ENCODE assay signal across 11 cellular contexts in the genomic region with DNA sequence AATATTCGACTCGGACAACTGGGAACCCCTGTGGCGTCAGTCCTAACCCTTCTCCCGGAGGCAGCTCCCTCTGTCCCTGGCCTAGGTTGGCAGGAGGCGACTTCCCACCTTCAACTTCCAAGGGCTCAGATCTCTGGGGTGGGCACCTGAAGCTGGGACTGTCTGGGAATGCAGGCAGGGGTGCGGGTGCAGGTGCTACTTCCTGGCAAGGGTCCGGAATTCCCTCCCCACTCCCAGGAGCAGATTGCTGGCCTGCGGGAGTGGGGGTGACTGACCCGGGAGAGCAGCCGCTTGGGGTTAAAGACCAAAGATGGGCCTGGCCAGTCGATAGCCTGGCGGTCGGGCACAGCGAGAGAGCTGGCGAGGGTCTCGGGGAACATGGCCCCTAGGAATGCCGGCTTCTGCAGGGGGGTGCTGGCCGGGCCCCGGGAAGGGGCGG. TPM values are rescaled to one million over a fixed set of nuclear protein-coding genes. Genes with fewer than 3 reads are reported as not detected.
DNase-seq lines count a peak whose midpoint lies in the region; ATAC-seq and TF ChIP-seq lines count a peak whose summit lies in the region.
"Had no signal": no experiment of that assay in that cellular context is flagged by ENCODE, and none has a peak within 500 bp of the region (broad histone marks: within the 10 kb centered on the region; RNA-seq: fewer than 3 reads in every experiment).

No MANE protein-coding gene starts in this region.

- peak overlapping the region; percentile 89 to 97 (median 92) for H3K4me3 Mint-ChIP-seq in CD4-positive, alpha-beta memory T cell
- peak overlapping the region; percentile 78 for H3K4me3 Mint-ChIP-seq in nephron progenitor cell

- ATAC-seq in PC-3: peak; percentile 19
- ATAC-seq in HG03175 (IDR thresholded peaks at IDR 0.05; ENCODE audit: unreplicated experiment): no peak

- no peaks in the 10 kb centered on the region for H3F3A ChIP-seq in PC-3 (ENCODE audit: low read length, unreplicated experiment)

- H3K9me3 ChIP-seq in CD4-positive, alpha-beta memory T cell (ENCODE audit: control insufficient read depth in 1 of 2, low read length in 2 of 2): no peaks in the 10 kb centered on the region
- H3K9me3 ChIP-seq in PC-3 (ENCODE audit: low read length) (no peaks in the 10 kb centered on the region), esophagus muscularis mucosa (no peaks in the 10 kb centered on the region)
- H3K9me3 ChIP-seq: adrenal gland had no signal

- CTCF ChIA-PET in CD4-positive, alpha-beta memory T cell (lab: Charles Lee; ENCODE audit: partially characterized antibody): interaction anchor here (0.7 to 9.8 kb wide), 20 partner anchors 8 to 168 kb away, joined by 3 to 129 read pairs (median 5); partner anchors contain the start of genes GSTK1 and ZYX
- CTCF ChIA-PET in PC-3 (lab: Charles Lee): interaction anchor here (0.5 to 1.4 kb wide), 5 partner anchors 9 to 430 kb away, joined by 3 to 4 read pairs (median 4); no protein-coding TSS in a partner anchor

- H3K4me1 ChIP-seq in CD4-positive, alpha-beta memory T cell (ENCODE audit: insufficient read depth, low read length): peaks cover 48% of the 10 kb centered on the region
- H3K4me1 ChIP-seq in PC-3 (ENCODE audit: insufficient read depth, low read length) (peaks cover 24% of the 10 kb centered on the region), esophagus muscularis mucosa (peaks cover 16 to 46% (median 42%) of the 10 kb centered on the region in 4 donors)

- H3K36me3 ChIP-seq in CD4-positive, alpha-beta memory T cell (ENCODE audit: insufficient read depth, low read length): no peaks in the 10 kb centered on the region
- H3K36me3 ChIP-seq in PC-3 (ENCODE audit: low read depth, low read length) (peaks cover 3% of the 10 kb centered on the region; the same call in 1 of the 2 replicates), esophagus muscularis mucosa (no peaks in the 10 kb centered on the region)
- H3K36me3 ChIP-seq: adrenal gland had no signal

- DNase-seq in CD4-positive, alpha-beta memory T cell: no peak
- DNase-seq in PC-3: no peak
- no peak for DNase-seq in esophagus muscularis mucosa (ENCODE audit: extremely low spot score)
- DNase-seq in nephron progenitor cell: peak; percentile 54
- DNase-seq in NCI-H69 (lab: John Stamatoyannopoulos, UW): no peak
- no peak for DNase-seq in stimulated activated CD4-positive, alpha-beta T cell treated with anti-CD3 and anti-CD28 coated beads, Interleukin-1b, Interleukin-23, amount 100 ng/mL, for 48 hours
- DNase-seq in activated effector memory CD4-positive, alpha-beta T cell treated with anti-CD3 and anti-CD28 coated beads, Interleukin-2, amount 50 U/mL, for 16 hours: no peak
- DNase-seq: glutamatergic neuron, NCI-H187 treated with DMSO at 0.1 percent for 48 hours had no signal

- BruUV-seq in PC-3 (replicated peaks; lab: Mats Ljungman, UMichigan): no TSS peak

- peaks cover 20% of the 10 kb centered on the region for H3K79me2 ChIP-seq in PC-3 (ENCODE audit: low read length)

- H3K9me2 ChIP-seq in PC-3 (replicated peaks; ENCODE audit: low read length): no peaks in the 10 kb centered on the region

- peaks cover 0 to 2% (median 0%) of the 10 kb centered on the region in 8 donors for H3K9me3 Mint-ChIP-seq in CD4-positive, alpha-beta memory T cell
- no peaks in the 10 kb centered on the region for H3K9me3 Mint-ChIP-seq in nephron progenitor cell

- no peaks in the 10 kb centered on the region for H3K27me3 Mint-ChIP-seq in CD4-positive, alpha-beta memory T cell
- H3K27me3 Mint-ChIP-seq in nephron progenitor cell (ENCODE audit: low read depth, poor library complexity): peaks cover 20% of the 10 kb centered on the region

- peak overlapping the region; percentile 58 to 66 for H3K4me3 ChIP-seq in CD4-positive, alpha-beta memory T cell (ENCODE audit: low read length in 2 of 2)
- H3K4me3 ChIP-seq in PC-3 (ENCODE audit: low read length): peak overlapping the region; percentile 95
- H3K4me3 ChIP-seq in esophagus muscularis mucosa: peak overlapping the region; percentile 4 to 40 (median 24)

- H4K20me1 ChIP-seq in PC-3 (ENCODE audit: low read length): no peaks in the 10 kb centered on the region

- H3K4me2 ChIP-seq in PC-3 (ENCODE audit: low read length): peak overlapping the region; percentile 96

- WGBS in esophagus muscularis mucosa: 23% methylated on average over 11 of the region's 20 CpGs

- H3K9ac ChIP-seq in PC-3 (ENCODE audit: low read length): peak overlapping the region; percentile 65

- peak overlapping the region; percentile 66 for H2AFZ ChIP-seq in PC-3 (ENCODE audit: low read length)

- no peak for TF ChIP-seq CTCF in PC-3 (conservative IDR thresholded peaks at IDR 0.05; ENCODE audit: low read depth, low read length)
- TF ChIP-seq CTCF in esophagus muscularis mucosa (IDR thresholded peaks at IDR 0.05): no peak
- TF ChIP-seq CTCF in nephron progenitor cell (IDR thresholded peaks at IDR 0.05): no peak

- H3K27me3 ChIP-seq in CD4-positive, alpha-beta memory T cell (ENCODE audit: insufficient read depth, low read length): no peaks in the 10 kb centered on the region
- H3K27me3 ChIP-seq in PC-3 (ENCODE audit: low read length): no peaks in the 10 kb centered on the region
- no peaks in the 10 kb centered on the region for H3K27me3 ChIP-seq in esophagus muscularis mucosa

- peaks cover 0 to 6% of the 10 kb centered on the region in 2 donors for H3K36me3 Mint-ChIP-seq in CD4-positive, alpha-beta memory T cell
- no peaks in the 10 kb centered on the region for H3K36me3 Mint-ChIP-seq in nephron progenitor cell (ENCODE audit: low read depth)

- no peak for TF ChIP-seq POLR2A in esophagus muscularis mucosa (IDR thresholded peaks at IDR 0.05; ENCODE audit: low read depth)

- peak overlapping the region in 6 of 7 donors; percentile 76 to 96 (median 96) for H3K27ac Mint-ChIP-seq in CD4-positive, alpha-beta memory T cell
- H3K27ac Mint-ChIP-seq in nephron progenitor cell: no peak overlapping the region

- POLR2A ChIA-PET in CD4-positive, alpha-beta memory T cell (lab: Charles Lee; ENCODE audit: partially characterized antibody): interaction anchor here (0.8 to 10.9 kb wide), 22 partner anchors 12 to 617 kb away, joined by 3 to 215 read pairs (median 6); partner anchors contain the start of genes CASP2, FAM131B, GSTK1 and ZYX
- POLR2A ChIA-PET in PC-3 (lab: Charles Lee; ENCODE audit: unreplicated experiment): interaction anchor here (0.6 kb wide), 1 partner anchor 187 kb away, joined by 6 read pairs; no protein-coding TSS in a partner anchor

- intact Hi-C loops in CD4-positive, alpha-beta memory T cell (cut with micrococcal nuclease): loop anchor here (1.0 to 2.0 kb wide), 4 partner anchors 28 to 120 kb away; partner anchors contain the start of gene CASP2
- intact Hi-C loops in PC-3 (cut with micrococcal nuclease): no loop called here
- intact Hi-C loops in esophagus muscularis mucosa (cut with DNase I): no loop called here

- peaks cover 51 to 79% (median 60%) of the 10 kb centered on the region in 4 donors for H3K4me1 Mint-ChIP-seq in CD4-positive, alpha-beta memory T cell
- peaks cover 80% of the 10 kb centered on the region for H3K4me1 Mint-ChIP-seq in nephron progenitor cell

- TF ChIP-seq EP300 in esophagus muscularis mucosa (IDR thresholded peaks at IDR 0.05): no peak

- peak overlapping the region; percentile 15 for H3K27ac ChIP-seq in CD4-positive, alpha-beta memory T cell (ENCODE audit: low read depth, low read length)
- H3K27ac ChIP-seq in PC-3 (ENCODE audit: low read length) (peak overlapping the region; percentile 40), esophagus muscularis mucosa (replicated peaks in 1 of 4) (no peak overlapping the region)
- H3K27ac ChIP-seq: adrenal gland had no signal

RNA-seq across cellular contexts. Expression of gene EPHA1, which starts 0.4 kb away (rescaled TPM):
- total RNA-seq in CD4-positive, alpha-beta memory T cell: 10 to 100 TPM; 30.7 to 34.4 TPM
- 10 to 100 TPM in 1 of 2 donors, 1 to 10 TPM in 1; 4.2 to 14.4 TPM for polyA plus RNA-seq in CD4-positive, alpha-beta memory T cell
- total RNA-seq in PC-3 (2014; rRNA removed) (43.9 and 46.4 TPM in 2 replicates), esophagus muscularis mucosa (under 1 TPM in 2 of 4 donors, not detected in 2; 0.17 to 0.23 TPM)

RNA-seq across cellular contexts. Expression of gene ZYX, which starts 27.1 kb away (rescaled TPM):
- total RNA-seq in CD4-positive, alpha-beta memory T cell: 100 to 1,000 TPM; 145 to 148 TPM
- 100 to 1,000 TPM in 1 of 2 donors, 10 to 100 TPM in 1; 55.7 to 145 TPM for polyA plus RNA-seq in CD4-positive, alpha-beta memory T cell
- total RNA-seq in PC-3 (2014; rRNA removed) (103 and 108 TPM in 2 replicates), esophagus muscularis mucosa (100 to 1,000 TPM; 186 to 469 (median 245) TPM)

RNA-seq across cellular contexts. Expression of gene TAS2R60, which starts 35.0 kb away (rescaled TPM):
- total RNA-seq in CD4-positive, alpha-beta memory T cell: 1 to 10 TPM in 1 of 2 experiments, under 1 TPM in 1; 0.36 to 1.4 TPM
- polyA plus RNA-seq in CD4-positive, alpha-beta memory T cell: under 1 TPM; 0.89 to 0.94 TPM
- total RNA-seq in PC-3 (2014; rRNA removed) (not detected in 2 replicates), esophagus muscularis mucosa (under 1 TPM in 1 of 4 donors, not detected in 3; 0.34 TPM)
- polyA plus RNA-seq: adrenal gland had no signal

RNA-seq across cellular contexts. Expression of gene FAM131B, which starts 45.8 kb away (rescaled TPM):
- total RNA-seq in CD4-positive, alpha-beta memory T cell: under 1 TPM; 0.61 to 0.97 TPM
- not detected for polyA plus RNA-seq in CD4-positive, alpha-beta memory T cell
- total RNA-seq in PC-3 (2014; rRNA removed): 6.9 and 7.7 TPM in 2 replicates
- total RNA-seq in esophagus muscularis mucosa: 1 to 10 TPM in 3 of 4 donors, under 1 TPM in 1; 0.42 to 2.0 (median 1.3) TPM

Comparison
In these comparisons a context has a peak if more than half of its experiments do, and no peak if none do; other contexts are left out.
1. H3K27ac ChIP-seq: peak in CD4-positive, alpha-beta memory T cell (single experiment) and PC-3 (single experiment); none in esophagus muscularis mucosa (0 of 4).
2. H3K4me3 ChIP-seq: peak in every context shown above with its lines; median percentile 95 in PC-3; 62 in CD4-positive, alpha-beta memory T cell; 24 in esophagus muscularis mucosa.
3. RNA of gene EPHA1, which starts 0.4 kb away (total RNA-seq): 43.9 to 46.4 TPM in PC-3 and 30.7 to 34.4 TPM in CD4-positive, alpha-beta memory T cell; 0.17 to 0.23 TPM in esophagus muscularis mucosa; every median in the first group is over 10 times any median in the second.